In the genomic region with DNA sequence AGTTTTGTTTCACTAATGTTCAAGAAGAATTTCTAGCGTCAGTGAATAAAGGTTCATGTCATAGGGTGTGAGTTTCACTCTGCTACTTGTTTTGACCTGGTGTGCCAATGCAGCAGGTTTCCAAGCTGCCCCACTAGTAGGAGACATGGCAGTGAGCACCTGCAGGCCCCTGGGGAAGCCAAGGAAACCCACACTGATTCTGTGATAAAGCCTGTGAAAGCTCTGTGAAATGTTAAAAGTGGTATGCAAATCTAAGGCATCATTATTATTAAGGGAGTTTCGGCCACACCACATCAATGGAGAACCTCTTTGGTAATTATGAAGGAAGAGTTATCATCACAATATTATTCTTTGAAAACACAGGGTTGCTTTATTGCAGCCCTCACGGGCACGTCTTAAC, we compare ENCODE assay signal across 25 cellular contexts. TPM values are rescaled to one million over a fixed set of nuclear protein-coding genes. Genes with fewer than 3 reads are reported as not detected.
DNase-seq lines count a peak whose midpoint lies in the region; ATAC-seq, FAIRE-seq and TF ChIP-seq lines count a peak whose summit lies in the region.
"Had no signal": no experiment of that assay in that cellular context is flagged by ENCODE, and none has a peak within 500 bp of the region (broad histone marks: within the 10 kb centered on the region; RNA-seq: fewer than 3 reads in every experiment).

No MANE protein-coding gene starts in this region.

- 73 to 74% methylated on average over 3 to 4 of the region's 4 CpGs for WGBS in transverse colon (ENCODE audit: low coverage in 1 of 2), 2 donors

- TF ChIP-seq CTCF in OCI-LY3 (IDR thresholded peaks at IDR 0.05; ENCODE audit: low read depth, low read length) (no peak), transverse colon (IDR thresholded peaks at IDR 0.05) (no peak)

- H3K9me3 ChIP-seq in OCI-LY3 (ENCODE audit: insufficient read depth, low read length) (no peaks in the 10 kb centered on the region), transverse colon (no peaks in the 10 kb centered on the region)
- H3K9me3 ChIP-seq: esophagus squamous epithelium had no signal

- H3K4me1 ChIP-seq in OCI-LY3 (ENCODE audit: low read length) (peaks cover 13% of the 10 kb centered on the region), transverse colon (no peaks in the 10 kb centered on the region)
- H3K4me1 ChIP-seq: esophagus squamous epithelium had no signal

- H3K36me3 ChIP-seq in OCI-LY3 (replicated peaks; ENCODE audit: low read depth, low read length) (no peaks in the 10 kb centered on the region), transverse colon (no peaks in the 10 kb centered on the region)
- H3K36me3 ChIP-seq: esophagus squamous epithelium had no signal

- intact Hi-C loops in transverse colon (cut with DNase I; ENCODE audit: low total_unique reads): no loop called here

- no peak for TF ChIP-seq EP300 in transverse colon (IDR thresholded peaks at IDR 0.05; ENCODE audit: low read depth)

- H3K27ac ChIP-seq in OCI-LY3 (ENCODE audit: low read length): no peak overlapping the region
- H3K27ac ChIP-seq in transverse colon: no peak overlapping the region
- H3K27ac ChIP-seq: esophagus squamous epithelium, skin epidermis had no signal

- peak overlapping the region; percentile 43 for H3K4me2 ChIP-seq in OCI-LY3 (ENCODE audit: low read length)

- ATAC-seq in GM18870 (IDR thresholded peaks at IDR 0.05; ENCODE audit: unreplicated experiment) (peak; percentile 52), GM21619 (IDR thresholded peaks at IDR 0.05; ENCODE audit: unreplicated experiment) (peak; percentile 79), HG03175 (IDR thresholded peaks at IDR 0.05; ENCODE audit: unreplicated experiment) (peak; percentile 61)
- ATAC-seq: activated T-helper 17 cell treated with anti-CD3 and anti-CD28 coated beads, Interleukin-2, amount 50 U/mL, for 72 hours; effector memory CD8-positive, alpha-beta T cell; HCT116; Right ventricle myocardium inferior had no signal

- FAIRE-seq in H54 (lab: Jason Lieb, UNC): no peak
- FAIRE-seq in frontal cortex (lab: Jason Lieb, UNC): no peak
- FAIRE-seq: G401.6 had no signal

- H3K79me2 ChIP-seq in OCI-LY3 (ENCODE audit: low read length): no peaks in the 10 kb centered on the region

- no peak overlapping the region for H3K9ac ChIP-seq in OCI-LY3 (ENCODE audit: low read length)

- no peak overlapping the region for H2AFZ ChIP-seq in OCI-LY3 (ENCODE audit: low read depth, low read length)

- H3K4me3 ChIP-seq in OCI-LY3 (ENCODE audit: low read length): 0 out of 2 replicates have a peak overlapping the region, but pooled peaks have one; percentile 33
- H3K4me3 ChIP-seq in transverse colon: no peak overlapping the region
- H3K4me3 ChIP-seq: esophagus squamous epithelium, skin epidermis had no signal

- DNase-seq in H54 (ENCODE audit: insufficient read length, low spot score) (no peak), transverse colon (no peak), frontal cortex (ENCODE audit: low spot score in 2 of 2) (no peak)
- DNase-seq in stimulated activated CD4-positive, alpha-beta T cell treated with anti-CD3 and anti-CD28 coated beads, Interleukin-4, amount 100 ng/mL, for 4 hours: no peak
- DNase-seq: activated CD4-positive, alpha-beta T cell treated with anti-CD3 and anti-CD28 coated beads for 48 hours; CD4-positive, alpha-beta memory T cell; effector memory CD8-positive, alpha-beta T cell; esophagus squamous epithelium; IMR-90; kidney glomerular epithelial cell; mammary epithelial cell; NCI-H1436; NCI-H2171; NCI-H69; trophoblast cell had no signal

- H4K20me1 ChIP-seq in OCI-LY3 (ENCODE audit: insufficient read depth, low read length): no peaks in the 10 kb centered on the region

- peaks cover 43% of the 10 kb centered on the region for H3K27me3 ChIP-seq in OCI-LY3 (ENCODE audit: low read depth, low read length)
- no peaks in the 10 kb centered on the region for H3K27me3 ChIP-seq in transverse colon
- H3K27me3 ChIP-seq: esophagus squamous epithelium had no signal

- in situ Hi-C loops in transverse colon (cut with MboI; ENCODE audit: low pct_ligation_motif_present in 1 of 4, low pct_unique_long_range_greater_than_20kb in 1 of 4, low sequenced_read_pairs in 3 of 4): no loop called here

- no peak for TF ChIP-seq POLR2A in H54 (IDR thresholded peaks at IDR 0.05; ENCODE audit: low read depth, low read length)
- TF ChIP-seq POLR2A in transverse colon (IDR thresholded peaks at IDR 0.05): no peak

RNA-seq across cellular contexts. Expression of gene ABCB5, which starts 46.4 kb away (rescaled TPM):
- total RNA-seq in transverse colon (10 to 100 TPM in 1 of 4 donors, 1 to 10 TPM in 2, not detected in 1; 1.6 to 19.1 (median 1.9) TPM), frontal cortex (not detected)
- total RNA-seq: activated T-helper 17 cell treated with anti-CD3 and anti-CD28 coated beads, Interleukin-2, amount 50 U/mL, for 72 hours; CD4-positive, alpha-beta memory T cell; IMR-90; MCF 10A; Right ventricle myocardium inferior had no signal
